ENCODE assay signal across 1 cellular context in the genomic region with DNA sequence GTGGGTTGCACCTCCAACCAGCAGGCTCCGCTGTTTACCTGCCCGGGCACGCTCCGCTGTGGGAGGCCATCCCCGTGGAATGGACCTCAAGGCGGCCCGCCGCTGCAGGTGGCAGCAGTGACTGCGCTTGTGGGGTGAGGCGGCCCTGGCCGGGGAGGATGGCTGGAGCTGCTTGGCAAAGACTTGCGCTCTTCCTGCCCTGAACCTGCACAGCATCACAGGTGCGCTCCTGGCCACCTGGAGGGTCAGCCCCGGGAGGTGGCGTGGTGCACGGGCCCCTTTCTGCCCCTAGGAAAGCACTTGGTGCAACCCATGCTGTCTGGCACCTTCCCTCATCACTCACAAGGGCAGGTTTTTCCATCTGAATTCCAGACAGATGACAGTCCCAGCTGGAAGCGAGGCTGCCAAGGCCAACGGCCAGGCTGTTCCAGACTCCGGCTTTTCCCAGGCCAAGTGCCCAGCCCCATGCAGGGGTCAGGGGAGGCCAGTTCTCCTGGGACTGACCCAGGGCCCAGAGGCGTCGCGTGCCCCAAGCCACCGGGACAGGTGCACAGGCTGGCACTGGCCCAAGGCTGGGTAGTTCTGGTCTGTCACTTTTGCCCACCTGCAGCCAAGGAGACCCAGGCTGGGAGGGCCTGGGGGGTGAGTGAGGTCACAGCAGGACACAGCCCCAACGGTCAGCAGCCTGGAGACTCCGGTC.
TF ChIP-seq lines count a peak whose summit lies in the region.

No MANE protein-coding gene starts in this region.

TF ChIP-seq in K562, 482 proteins besides CTCF, POLR2A, EP300 and RAD21 (continues in another document):
- TF ChIP-seq, protein P1, sequence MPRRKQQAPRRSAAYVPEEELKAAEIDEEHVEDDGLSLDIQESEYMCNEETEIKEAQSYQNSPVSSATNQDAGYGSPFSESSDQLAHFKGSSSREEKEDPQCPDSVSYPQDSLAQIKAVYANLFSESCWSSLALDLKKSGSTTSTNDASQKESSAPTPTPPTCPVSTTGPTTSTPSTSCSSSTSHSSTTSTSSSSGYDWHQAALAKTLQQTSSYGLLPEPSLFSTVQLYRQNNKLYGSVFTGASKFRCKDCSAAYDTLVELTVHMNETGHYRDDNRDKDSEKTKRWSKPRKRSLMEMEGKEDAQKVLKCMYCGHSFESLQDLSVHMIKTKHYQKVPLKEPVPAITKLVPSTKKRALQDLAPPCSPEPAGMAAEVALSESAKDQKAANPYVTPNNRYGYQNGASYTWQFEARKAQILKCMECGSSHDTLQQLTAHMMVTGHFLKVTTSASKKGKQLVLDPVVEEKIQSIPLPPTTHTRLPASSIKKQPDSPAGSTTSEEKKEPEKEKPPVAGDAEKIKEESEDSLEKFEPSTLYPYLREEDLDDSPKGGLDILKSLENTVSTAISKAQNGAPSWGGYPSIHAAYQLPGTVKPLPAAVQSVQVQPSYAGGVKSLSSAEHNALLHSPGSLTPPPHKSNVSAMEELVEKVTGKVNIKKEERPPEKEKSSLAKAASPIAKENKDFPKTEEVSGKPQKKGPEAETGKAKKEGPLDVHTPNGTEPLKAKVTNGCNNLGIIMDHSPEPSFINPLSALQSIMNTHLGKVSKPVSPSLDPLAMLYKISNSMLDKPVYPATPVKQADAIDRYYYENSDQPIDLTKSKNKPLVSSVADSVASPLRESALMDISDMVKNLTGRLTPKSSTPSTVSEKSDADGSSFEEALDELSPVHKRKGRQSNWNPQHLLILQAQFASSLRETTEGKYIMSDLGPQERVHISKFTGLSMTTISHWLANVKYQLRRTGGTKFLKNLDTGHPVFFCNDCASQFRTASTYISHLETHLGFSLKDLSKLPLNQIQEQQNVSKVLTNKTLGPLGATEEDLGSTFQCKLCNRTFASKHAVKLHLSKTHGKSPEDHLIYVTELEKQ (CRISPR knock-in tag; IDR thresholded peaks at IDR 0.05), result no peak
- TF ChIP-seq RBM17 (IDR thresholded peaks at IDR 0.05; ENCODE audit: borderline replicate concordance, low read depth, low read length) (no peak), ZNF324 (CRISPR knock-in tag; IDR thresholded peaks at IDR 0.05) (no peak), HDGF (IDR thresholded peaks at IDR 0.05) (no peak), SRSF1 (IDR thresholded peaks at IDR 0.05; ENCODE audit: low read depth, low read length) (no peak), CHD1 (IDR thresholded peaks at IDR 0.05; ENCODE audit: low read length) (no peak), ZNF253 (CRISPR knock-in tag; conservative IDR thresholded peaks at IDR 0.05) (no peak), RAD51 (IDR thresholded peaks at IDR 0.05; ENCODE audit: borderline replicate concordance, low read depth) (no peak), RFX7 (CRISPR knock-in tag; IDR thresholded peaks at IDR 0.05) (no peak), MTA3 (IDR thresholded peaks at IDR 0.05; ENCODE audit: borderline replicate concordance) (no peak), SRSF9 (IDR thresholded peaks at IDR 0.05; ENCODE audit: borderline replicate concordance, low read depth, low read length) (no peak), NCOA2 (IDR thresholded peaks at IDR 0.05; ENCODE audit: partially characterized antibody in 2 of 2) (no peak), BRD9 (IDR thresholded peaks at IDR 0.05; ENCODE audit: low read depth, partially characterized antibody) (no peak), BCL6 (CRISPR knock-in tag; IDR thresholded peaks at IDR 0.05) (no peak), POLR2G (IDR thresholded peaks at IDR 0.05; ENCODE audit: low read depth, low read length) (0 out of 2 replicates have a peak, but pooled peaks have one; percentile 8), MEIS2 (IDR thresholded peaks at IDR 0.05; ENCODE audit: partially characterized antibody) (no peak)
- TF ChIP-seq, protein P2, sequence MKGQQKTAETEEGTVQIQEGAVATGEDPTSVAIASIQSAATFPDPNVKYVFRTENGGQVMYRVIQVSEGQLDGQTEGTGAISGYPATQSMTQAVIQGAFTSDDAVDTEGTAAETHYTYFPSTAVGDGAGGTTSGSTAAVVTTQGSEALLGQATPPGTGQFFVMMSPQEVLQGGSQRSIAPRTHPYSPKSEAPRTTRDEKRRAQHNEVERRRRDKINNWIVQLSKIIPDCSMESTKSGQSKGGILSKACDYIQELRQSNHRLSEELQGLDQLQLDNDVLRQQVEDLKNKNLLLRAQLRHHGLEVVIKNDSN (CRISPR knock-in tag; IDR thresholded peaks at IDR 0.05), result no peak
- TF ChIP-seq, protein P3, sequence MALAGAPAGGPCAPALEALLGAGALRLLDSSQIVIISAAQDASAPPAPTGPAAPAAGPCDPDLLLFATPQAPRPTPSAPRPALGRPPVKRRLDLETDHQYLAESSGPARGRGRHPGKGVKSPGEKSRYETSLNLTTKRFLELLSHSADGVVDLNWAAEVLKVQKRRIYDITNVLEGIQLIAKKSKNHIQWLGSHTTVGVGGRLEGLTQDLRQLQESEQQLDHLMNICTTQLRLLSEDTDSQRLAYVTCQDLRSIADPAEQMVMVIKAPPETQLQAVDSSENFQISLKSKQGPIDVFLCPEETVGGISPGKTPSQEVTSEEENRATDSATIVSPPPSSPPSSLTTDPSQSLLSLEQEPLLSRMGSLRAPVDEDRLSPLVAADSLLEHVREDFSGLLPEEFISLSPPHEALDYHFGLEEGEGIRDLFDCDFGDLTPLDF (CRISPR knock-in tag; IDR thresholded peaks at IDR 0.05), result no peak
- TF ChIP-seq, protein P4, sequence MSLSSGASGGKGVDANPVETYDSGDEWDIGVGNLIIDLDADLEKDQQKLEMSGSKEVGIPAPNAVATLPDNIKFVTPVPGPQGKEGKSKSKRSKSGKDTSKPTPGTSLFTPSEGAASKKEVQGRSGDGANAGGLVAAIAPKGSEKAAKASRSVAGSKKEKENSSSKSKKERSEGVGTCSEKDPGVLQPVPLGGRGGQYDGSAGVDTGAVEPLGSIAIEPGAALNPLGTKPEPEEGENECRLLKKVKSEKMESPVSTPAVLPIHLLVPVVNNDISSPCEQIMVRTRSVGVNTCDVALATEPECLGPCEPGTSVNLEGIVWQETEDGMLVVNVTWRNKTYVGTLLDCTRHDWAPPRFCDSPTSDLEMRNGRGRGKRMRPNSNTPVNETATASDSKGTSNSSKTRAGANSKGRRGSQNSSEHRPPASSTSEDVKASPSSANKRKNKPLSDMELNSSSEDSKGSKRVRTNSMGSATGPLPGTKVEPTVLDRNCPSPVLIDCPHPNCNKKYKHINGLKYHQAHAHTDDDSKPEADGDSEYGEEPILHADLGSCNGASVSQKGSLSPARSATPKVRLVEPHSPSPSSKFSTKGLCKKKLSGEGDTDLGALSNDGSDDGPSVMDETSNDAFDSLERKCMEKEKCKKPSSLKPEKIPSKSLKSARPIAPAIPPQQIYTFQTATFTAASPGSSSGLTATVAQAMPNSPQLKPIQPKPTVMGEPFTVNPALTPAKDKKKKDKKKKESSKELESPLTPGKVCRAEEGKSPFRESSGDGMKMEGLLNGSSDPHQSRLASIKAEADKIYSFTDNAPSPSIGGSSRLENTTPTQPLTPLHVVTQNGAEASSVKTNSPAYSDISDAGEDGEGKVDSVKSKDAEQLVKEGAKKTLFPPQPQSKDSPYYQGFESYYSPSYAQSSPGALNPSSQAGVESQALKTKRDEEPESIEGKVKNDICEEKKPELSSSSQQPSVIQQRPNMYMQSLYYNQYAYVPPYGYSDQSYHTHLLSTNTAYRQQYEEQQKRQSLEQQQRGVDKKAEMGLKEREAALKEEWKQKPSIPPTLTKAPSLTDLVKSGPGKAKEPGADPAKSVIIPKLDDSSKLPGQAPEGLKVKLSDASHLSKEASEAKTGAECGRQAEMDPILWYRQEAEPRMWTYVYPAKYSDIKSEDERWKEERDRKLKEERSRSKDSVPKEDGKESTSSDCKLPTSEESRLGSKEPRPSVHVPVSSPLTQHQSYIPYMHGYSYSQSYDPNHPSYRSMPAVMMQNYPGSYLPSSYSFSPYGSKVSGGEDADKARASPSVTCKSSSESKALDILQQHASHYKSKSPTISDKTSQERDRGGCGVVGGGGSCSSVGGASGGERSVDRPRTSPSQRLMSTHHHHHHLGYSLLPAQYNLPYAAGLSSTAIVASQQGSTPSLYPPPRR (CRISPR knock-in tag; IDR thresholded peaks at IDR 0.05; ENCODE audit: borderline replicate concordance), result no peak
- TF ChIP-seq, protein P5, sequence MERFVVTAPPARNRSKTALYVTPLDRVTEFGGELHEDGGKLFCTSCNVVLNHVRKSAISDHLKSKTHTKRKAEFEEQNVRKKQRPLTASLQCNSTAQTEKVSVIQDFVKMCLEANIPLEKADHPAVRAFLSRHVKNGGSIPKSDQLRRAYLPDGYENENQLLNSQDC (CRISPR knock-in tag; IDR thresholded peaks at IDR 0.05), result no peak
- TF ChIP-seq, protein P6, sequence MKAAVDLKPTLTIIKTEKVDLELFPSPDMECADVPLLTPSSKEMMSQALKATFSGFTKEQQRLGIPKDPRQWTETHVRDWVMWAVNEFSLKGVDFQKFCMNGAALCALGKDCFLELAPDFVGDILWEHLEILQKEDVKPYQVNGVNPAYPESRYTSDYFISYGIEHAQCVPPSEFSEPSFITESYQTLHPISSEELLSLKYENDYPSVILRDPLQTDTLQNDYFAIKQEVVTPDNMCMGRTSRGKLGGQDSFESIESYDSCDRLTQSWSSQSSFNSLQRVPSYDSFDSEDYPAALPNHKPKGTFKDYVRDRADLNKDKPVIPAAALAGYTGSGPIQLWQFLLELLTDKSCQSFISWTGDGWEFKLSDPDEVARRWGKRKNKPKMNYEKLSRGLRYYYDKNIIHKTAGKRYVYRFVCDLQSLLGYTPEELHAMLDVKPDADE (conservative IDR thresholded peaks at IDR 0.05; ENCODE audit: control insufficient read depth, low read depth, low read length), result no peak
- TF ChIP-seq, protein P7, sequence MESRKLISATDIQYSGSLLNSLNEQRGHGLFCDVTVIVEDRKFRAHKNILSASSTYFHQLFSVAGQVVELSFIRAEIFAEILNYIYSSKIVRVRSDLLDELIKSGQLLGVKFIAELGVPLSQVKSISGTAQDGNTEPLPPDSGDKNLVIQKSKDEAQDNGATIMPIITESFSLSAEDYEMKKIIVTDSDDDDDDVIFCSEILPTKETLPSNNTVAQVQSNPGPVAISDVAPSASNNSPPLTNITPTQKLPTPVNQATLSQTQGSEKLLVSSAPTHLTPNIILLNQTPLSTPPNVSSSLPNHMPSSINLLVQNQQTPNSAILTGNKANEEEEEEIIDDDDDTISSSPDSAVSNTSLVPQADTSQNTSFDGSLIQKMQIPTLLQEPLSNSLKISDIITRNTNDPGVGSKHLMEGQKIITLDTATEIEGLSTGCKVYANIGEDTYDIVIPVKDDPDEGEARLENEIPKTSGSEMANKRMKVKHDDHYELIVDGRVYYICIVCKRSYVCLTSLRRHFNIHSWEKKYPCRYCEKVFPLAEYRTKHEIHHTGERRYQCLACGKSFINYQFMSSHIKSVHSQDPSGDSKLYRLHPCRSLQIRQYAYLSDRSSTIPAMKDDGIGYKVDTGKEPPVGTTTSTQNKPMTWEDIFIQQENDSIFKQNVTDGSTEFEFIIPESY (CRISPR knock-in tag; IDR thresholded peaks at IDR 0.05), result peak; percentile 85
- TF ChIP-seq, protein P8, sequence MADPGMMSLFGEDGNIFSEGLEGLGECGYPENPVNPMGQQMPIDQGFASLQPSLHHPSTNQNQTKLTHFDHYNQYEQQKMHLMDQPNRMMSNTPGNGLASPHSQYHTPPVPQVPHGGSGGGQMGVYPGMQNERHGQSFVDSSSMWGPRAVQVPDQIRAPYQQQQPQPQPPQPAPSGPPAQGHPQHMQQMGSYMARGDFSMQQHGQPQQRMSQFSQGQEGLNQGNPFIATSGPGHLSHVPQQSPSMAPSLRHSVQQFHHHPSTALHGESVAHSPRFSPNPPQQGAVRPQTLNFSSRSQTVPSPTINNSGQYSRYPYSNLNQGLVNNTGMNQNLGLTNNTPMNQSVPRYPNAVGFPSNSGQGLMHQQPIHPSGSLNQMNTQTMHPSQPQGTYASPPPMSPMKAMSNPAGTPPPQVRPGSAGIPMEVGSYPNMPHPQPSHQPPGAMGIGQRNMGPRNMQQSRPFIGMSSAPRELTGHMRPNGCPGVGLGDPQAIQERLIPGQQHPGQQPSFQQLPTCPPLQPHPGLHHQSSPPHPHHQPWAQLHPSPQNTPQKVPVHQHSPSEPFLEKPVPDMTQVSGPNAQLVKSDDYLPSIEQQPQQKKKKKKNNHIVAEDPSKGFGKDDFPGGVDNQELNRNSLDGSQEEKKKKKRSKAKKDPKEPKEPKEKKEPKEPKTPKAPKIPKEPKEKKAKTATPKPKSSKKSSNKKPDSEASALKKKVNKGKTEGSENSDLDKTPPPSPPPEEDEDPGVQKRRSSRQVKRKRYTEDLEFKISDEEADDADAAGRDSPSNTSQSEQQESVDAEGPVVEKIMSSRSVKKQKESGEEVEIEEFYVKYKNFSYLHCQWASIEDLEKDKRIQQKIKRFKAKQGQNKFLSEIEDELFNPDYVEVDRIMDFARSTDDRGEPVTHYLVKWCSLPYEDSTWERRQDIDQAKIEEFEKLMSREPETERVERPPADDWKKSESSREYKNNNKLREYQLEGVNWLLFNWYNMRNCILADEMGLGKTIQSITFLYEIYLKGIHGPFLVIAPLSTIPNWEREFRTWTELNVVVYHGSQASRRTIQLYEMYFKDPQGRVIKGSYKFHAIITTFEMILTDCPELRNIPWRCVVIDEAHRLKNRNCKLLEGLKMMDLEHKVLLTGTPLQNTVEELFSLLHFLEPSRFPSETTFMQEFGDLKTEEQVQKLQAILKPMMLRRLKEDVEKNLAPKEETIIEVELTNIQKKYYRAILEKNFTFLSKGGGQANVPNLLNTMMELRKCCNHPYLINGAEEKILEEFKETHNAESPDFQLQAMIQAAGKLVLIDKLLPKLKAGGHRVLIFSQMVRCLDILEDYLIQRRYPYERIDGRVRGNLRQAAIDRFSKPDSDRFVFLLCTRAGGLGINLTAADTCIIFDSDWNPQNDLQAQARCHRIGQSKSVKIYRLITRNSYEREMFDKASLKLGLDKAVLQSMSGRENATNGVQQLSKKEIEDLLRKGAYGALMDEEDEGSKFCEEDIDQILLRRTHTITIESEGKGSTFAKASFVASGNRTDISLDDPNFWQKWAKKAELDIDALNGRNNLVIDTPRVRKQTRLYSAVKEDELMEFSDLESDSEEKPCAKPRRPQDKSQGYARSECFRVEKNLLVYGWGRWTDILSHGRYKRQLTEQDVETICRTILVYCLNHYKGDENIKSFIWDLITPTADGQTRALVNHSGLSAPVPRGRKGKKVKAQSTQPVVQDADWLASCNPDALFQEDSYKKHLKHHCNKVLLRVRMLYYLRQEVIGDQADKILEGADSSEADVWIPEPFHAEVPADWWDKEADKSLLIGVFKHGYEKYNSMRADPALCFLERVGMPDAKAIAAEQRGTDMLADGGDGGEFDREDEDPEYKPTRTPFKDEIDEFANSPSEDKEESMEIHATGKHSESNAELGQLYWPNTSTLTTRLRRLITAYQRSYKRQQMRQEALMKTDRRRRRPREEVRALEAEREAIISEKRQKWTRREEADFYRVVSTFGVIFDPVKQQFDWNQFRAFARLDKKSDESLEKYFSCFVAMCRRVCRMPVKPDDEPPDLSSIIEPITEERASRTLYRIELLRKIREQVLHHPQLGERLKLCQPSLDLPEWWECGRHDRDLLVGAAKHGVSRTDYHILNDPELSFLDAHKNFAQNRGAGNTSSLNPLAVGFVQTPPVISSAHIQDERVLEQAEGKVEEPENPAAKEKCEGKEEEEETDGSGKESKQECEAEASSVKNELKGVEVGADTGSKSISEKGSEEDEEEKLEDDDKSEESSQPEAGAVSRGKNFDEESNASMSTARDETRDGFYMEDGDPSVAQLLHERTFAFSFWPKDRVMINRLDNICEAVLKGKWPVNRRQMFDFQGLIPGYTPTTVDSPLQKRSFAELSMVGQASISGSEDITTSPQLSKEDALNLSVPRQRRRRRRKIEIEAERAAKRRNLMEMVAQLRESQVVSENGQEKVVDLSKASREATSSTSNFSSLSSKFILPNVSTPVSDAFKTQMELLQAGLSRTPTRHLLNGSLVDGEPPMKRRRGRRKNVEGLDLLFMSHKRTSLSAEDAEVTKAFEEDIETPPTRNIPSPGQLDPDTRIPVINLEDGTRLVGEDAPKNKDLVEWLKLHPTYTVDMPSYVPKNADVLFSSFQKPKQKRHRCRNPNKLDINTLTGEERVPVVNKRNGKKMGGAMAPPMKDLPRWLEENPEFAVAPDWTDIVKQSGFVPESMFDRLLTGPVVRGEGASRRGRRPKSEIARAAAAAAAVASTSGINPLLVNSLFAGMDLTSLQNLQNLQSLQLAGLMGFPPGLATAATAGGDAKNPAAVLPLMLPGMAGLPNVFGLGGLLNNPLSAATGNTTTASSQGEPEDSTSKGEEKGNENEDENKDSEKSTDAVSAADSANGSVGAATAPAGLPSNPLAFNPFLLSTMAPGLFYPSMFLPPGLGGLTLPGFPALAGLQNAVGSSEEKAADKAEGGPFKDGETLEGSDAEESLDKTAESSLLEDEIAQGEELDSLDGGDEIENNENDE (IDR thresholded peaks at IDR 0.05; ENCODE audit: low read depth, low read length), result no peak
